ENCODE assay signal across 8 cellular contexts in the genomic region with DNA sequence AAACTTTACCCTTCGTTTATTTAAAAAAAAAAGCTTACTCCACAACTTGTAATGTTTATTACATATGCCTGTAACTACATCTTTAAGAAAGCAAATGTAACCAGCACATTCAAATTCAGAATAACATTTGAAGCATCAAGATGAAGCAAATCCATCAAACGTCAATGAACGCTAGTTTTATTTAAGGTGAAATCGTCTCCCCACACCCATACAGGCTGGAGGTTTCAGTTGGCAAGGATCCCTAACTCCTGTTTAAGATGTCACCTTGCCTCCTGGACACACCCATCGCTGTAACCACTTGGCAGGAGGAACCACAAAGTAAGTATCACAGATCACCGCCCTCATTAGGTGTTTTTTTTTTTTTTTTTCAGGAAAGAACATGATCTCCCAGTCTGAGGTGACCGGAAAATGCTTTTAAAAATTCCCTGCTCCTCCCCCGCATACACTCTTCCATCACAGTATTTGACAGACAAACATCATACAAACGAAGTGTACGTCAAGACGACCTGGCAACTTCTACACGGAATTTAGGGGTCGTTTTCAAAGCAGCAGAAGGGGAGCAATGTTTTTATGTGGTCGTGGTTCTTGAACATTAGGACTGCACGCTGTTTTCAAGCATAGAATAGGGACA. TPM values are rescaled to one million over a fixed set of nuclear protein-coding genes. Genes with fewer than 3 reads are reported as not detected.
A peak's percentile ranks its signal among the peaks of the same experiment; 100 is the strongest.
DNase-seq lines count a peak whose midpoint lies in the region; ATAC-seq and TF ChIP-seq lines count a peak whose summit lies in the region.

No MANE protein-coding gene starts in this region.

- CTCF ChIA-PET in CD8-positive, alpha-beta memory T cell (lab: Charles Lee): interaction anchor here (0.9 kb wide), 1 partner anchor 20 kb away, joined by 3 read pairs; no protein-coding TSS in a partner anchor
- CTCF ChIA-PET in RWPE1 (lab: Yijun Ruan, JAX): interaction anchor here (0.6 to 0.7 kb wide), 3 partner anchors 142 to 166 kb away, joined by 3 to 6 read pairs (median 3); no protein-coding TSS in a partner anchor

- POLR2A ChIA-PET in CD8-positive, alpha-beta memory T cell (lab: Charles Lee): interaction anchor here (0.8 kb wide), 1 partner anchor 259 kb away, joined by 3 read pairs; a partner anchor contains a TSS
- POLR2A ChIA-PET in RWPE1 (lab: Yijun Ruan, JAX; ENCODE audit: low non-redundant PET): no interaction called here

- peaks cover 71 to 76% (median 75%) of the 10 kb centered on the region in 3 donors for H3K4me1 Mint-ChIP-seq in CD8-positive, alpha-beta memory T cell
- H3K4me1 Mint-ChIP-seq in HFFc6 (ENCODE audit: low read depth): peaks cover 51% of the 10 kb centered on the region
- peaks cover 76% of the 10 kb centered on the region for H3K4me1 Mint-ChIP-seq in central memory CD8-positive, alpha-beta T cell

- peak; percentile 33 to 64 (median 47) for DNase-seq in CD8-positive, alpha-beta memory T cell
- peak; percentile 68 for DNase-seq in HFFc6
- DNase-seq in RWPE1 (ENCODE audit: low spot score): peak; percentile 57
- no peak for DNase-seq in central memory CD8-positive, alpha-beta T cell (ENCODE audit: low spot score in 2 of 2)
- DNase-seq in lower leg skin (ENCODE audit: low spot score in 2 of 2): peak; percentile 72 to 87

- H3K36me3 ChIP-seq in CD8-positive, alpha-beta memory T cell (ENCODE audit: insufficient read depth, low read length): peaks cover 13% of the 10 kb centered on the region
- peaks cover 3 to 8% (median 6%) of the 10 kb centered on the region in 5 donors for H3K36me3 ChIP-seq in subcutaneous abdominal adipose tissue (ENCODE audit: control insufficient read depth in 5 of 5, insufficient read depth in 5 of 5, low read length in 5 of 5)

- peaks cover 0 to 35% (median 1%) of the 10 kb centered on the region in 3 donors for H3K36me3 Mint-ChIP-seq in CD8-positive, alpha-beta memory T cell
- H3K36me3 Mint-ChIP-seq in HFFc6 (ENCODE audit: low read depth): peaks cover 59% of the 10 kb centered on the region
- H3K36me3 Mint-ChIP-seq in central memory CD8-positive, alpha-beta T cell (ENCODE audit: insufficient read depth): peaks cover 31% of the 10 kb centered on the region

- peaks cover 0 to 10% (median 7%) of the 10 kb centered on the region in 5 donors for H3K9me3 Mint-ChIP-seq in CD8-positive, alpha-beta memory T cell
- peaks cover 13% of the 10 kb centered on the region for H3K9me3 Mint-ChIP-seq in HFFc6
- no peaks in the 10 kb centered on the region for H3K9me3 Mint-ChIP-seq in central memory CD8-positive, alpha-beta T cell

- H3K27ac ChIP-seq in CD8-positive, alpha-beta memory T cell (ENCODE audit: low read depth, low read length): peak overlapping the region; percentile 87
- H3K27ac ChIP-seq in RWPE1 (peak overlapping the region; percentile 95), subcutaneous abdominal adipose tissue (ENCODE audit: low read depth, low read length) (peak overlapping the region; percentile 98)

- intact Hi-C loops in lower leg skin (cut with DNase I; ENCODE audit: low total_unique reads): no loop called here

- no peak for TF ChIP-seq CTCF in HFFc6 (IDR thresholded peaks at IDR 0.05)
- TF ChIP-seq CTCF in RWPE1 (conservative IDR thresholded peaks at IDR 0.05; ENCODE audit: low read depth): no peak
- no peak for TF ChIP-seq CTCF in lower leg skin (IDR thresholded peaks at IDR 0.05)

- WGBS in lower leg skin, 2 donors: 0 to 2% methylated on average over 15 of the region's 15 CpGs

- peak overlapping the region; percentile 78 for H3K4me3 ChIP-seq in CD8-positive, alpha-beta memory T cell (ENCODE audit: low read length)
- H3K4me3 ChIP-seq in lower leg skin (ENCODE audit: low read depth, poor library complexity, severe bottlenecking): peak overlapping the region; percentile 60
- peak overlapping the region; percentile 95 to 99 (median 97) for H3K4me3 ChIP-seq in subcutaneous abdominal adipose tissue (ENCODE audit: low read depth in 1 of 5, low read length in 5 of 5)

- no peak for TF ChIP-seq POLR2A in lower leg skin (IDR thresholded peaks at IDR 0.05)

- peak overlapping the region; percentile 16 to 91 (median 86) for H3K9ac ChIP-seq in subcutaneous abdominal adipose tissue (ENCODE audit: low read length in 5 of 5)

- H3K4me1 ChIP-seq in CD8-positive, alpha-beta memory T cell (ENCODE audit: insufficient read depth, low read length): peaks cover 56% of the 10 kb centered on the region
- peaks cover 0 to 63% (median 50%) of the 10 kb centered on the region in 5 donors for H3K4me1 ChIP-seq in subcutaneous abdominal adipose tissue (ENCODE audit: control insufficient read depth in 5 of 5, insufficient read depth in 5 of 5, low read length in 5 of 5)

- H3K27me3 ChIP-seq in CD8-positive, alpha-beta memory T cell (ENCODE audit: insufficient read depth, low read length, poor library complexity, severe bottlenecking): no peaks in the 10 kb centered on the region
- no peaks in the 10 kb centered on the region for H3K27me3 ChIP-seq in subcutaneous abdominal adipose tissue (ENCODE audit: control insufficient read depth in 5 of 5, insufficient read depth in 4 of 5, low read length in 5 of 5)

- no peaks in the 10 kb centered on the region for H3K9me3 ChIP-seq in CD8-positive, alpha-beta memory T cell (ENCODE audit: low read length)
- no peaks in the 10 kb centered on the region for H3K9me3 ChIP-seq in subcutaneous abdominal adipose tissue (ENCODE audit: control insufficient read depth in 5 of 5, low read length in 5 of 5)

- peak overlapping the region; percentile 91 to 100 (median 96) for H3K27ac Mint-ChIP-seq in CD8-positive, alpha-beta memory T cell
- peak overlapping the region; percentile 94 for H3K27ac Mint-ChIP-seq in HFFc6
- H3K27ac Mint-ChIP-seq in central memory CD8-positive, alpha-beta T cell (ENCODE audit: low read depth): peak overlapping the region; percentile 100

- H3K4me3 Mint-ChIP-seq in CD8-positive, alpha-beta memory T cell: peak overlapping the region; percentile 92 to 99 (median 95)
- peak overlapping the region; percentile 97 for H3K4me3 Mint-ChIP-seq in HFFc6
- H3K4me3 Mint-ChIP-seq in central memory CD8-positive, alpha-beta T cell: peak overlapping the region; percentile 100

- no peak for ATAC-seq in central memory CD8-positive, alpha-beta T cell (replicated peaks; ENCODE audit: extremely low read depth, poor library complexity, severe bottlenecking)
- ATAC-seq in HG02852 (IDR thresholded peaks at IDR 0.05; ENCODE audit: unreplicated experiment) (no peak), GM18519 (IDR thresholded peaks at IDR 0.05; ENCODE audit: low FRiP score, unreplicated experiment) (no peak)

- H3K27me3 Mint-ChIP-seq in CD8-positive, alpha-beta memory T cell: peaks cover 0 to 13% of the 10 kb centered on the region in 2 donors
- H3K27me3 Mint-ChIP-seq in HFFc6 (ENCODE audit: insufficient read depth): peaks cover 23% of the 10 kb centered on the region
- no peaks in the 10 kb centered on the region for H3K27me3 Mint-ChIP-seq in central memory CD8-positive, alpha-beta T cell

RNA-seq across cellular contexts. Expression of a gene that starts 1.5 kb away (rescaled TPM):
- 100 to 1,000 TPM; 503 to 527 TPM for total RNA-seq in CD8-positive, alpha-beta memory T cell
- 815 TPM for polyA plus RNA-seq in CD8-positive, alpha-beta memory T cell
- 1,000 to 10,000 TPM; 1,006 to 1,273 (median 1,121) TPM for total RNA-seq in HFFc6 (2021; fragmentation: NEBNext Ultra II Directional; extraction: Animal tissue kit (Norgen Biotek cat#: 25700))
- total RNA-seq in lower leg skin: 100 to 1,000 TPM; 196 to 383 (median 311) TPM

RNA-seq across cellular contexts. Expression of a gene that starts 19.7 kb away (rescaled TPM):
- total RNA-seq in CD8-positive, alpha-beta memory T cell: not detected
- not detected for polyA plus RNA-seq in CD8-positive, alpha-beta memory T cell
- under 1 TPM in 3 of 6 experiments, not detected in 3; 0.19 to 0.40 (median 0.25) TPM for total RNA-seq in HFFc6 (2021; fragmentation: NEBNext Ultra II Directional; extraction: Animal tissue kit (Norgen Biotek cat#: 25700))
- total RNA-seq in lower leg skin: 1 to 10 TPM in 2 of 4 donors, not detected in 2; 1.4 to 4.1 TPM

Comparison
In these comparisons a context has a peak if more than half of its experiments do, and no peak if none do; other contexts are left out.
1. DNase-seq: peak in CD8-positive, alpha-beta memory T cell (5 of 5), HFFc6 (single experiment), RWPE1 (single experiment) and lower leg skin (2 of 2); none in central memory CD8-positive, alpha-beta T cell (0 of 2).
2. Peak in every context shown above with its lines, with median percentiles within 50 percentile points of each other: H3K27ac ChIP-seq, H3K4me3 ChIP-seq, H3K27ac Mint-ChIP-seq and H3K4me3 Mint-ChIP-seq.